In genomic region chr12:65594373-65594772, GRCh38 we compare ENCODE assay signal across 1 cellular context.
TF ChIP-seq lines count a peak whose summit lies in the region.

No MANE protein-coding gene starts in this region.

TF ChIP-seq in HCT116, 20 proteins besides CTCF, POLR2A, EP300 and RAD21 (continued from another document):
- TF ChIP-seq FOSL1 (IDR thresholded peaks at IDR 0.05; ENCODE audit: low read depth) = no peak
- no peak for TF ChIP-seq ZBTB33 (IDR thresholded peaks at IDR 0.05; ENCODE audit: extremely low read depth, insufficient replicate concordance, low read length)
- no peak for TF ChIP-seq SP1 (IDR thresholded peaks at IDR 0.05; ENCODE audit: low read depth)
- no peak for TF ChIP-seq CEBPB (IDR thresholded peaks at IDR 0.05; ENCODE audit: low read depth)
- TF ChIP-seq CBX3 (IDR thresholded peaks at IDR 0.05; ENCODE audit: low read depth) = no peak
- no peak for TF ChIP-seq YY1 (IDR thresholded peaks at IDR 0.05; ENCODE audit: extremely low read depth, insufficient replicate concordance, low read depth, low read length)
- TF ChIP-seq ZFX (IDR thresholded peaks at IDR 0.05) = no peak
- no peak for TF ChIP-seq REST (IDR thresholded peaks at IDR 0.05; ENCODE audit: low read depth)
- TF ChIP-seq SIN3A (IDR thresholded peaks at IDR 0.05; ENCODE audit: low read depth) = no peak
- TF ChIP-seq SRF (IDR thresholded peaks at IDR 0.05; ENCODE audit: low read depth) = no peak
- no peak for TF ChIP-seq ELF1 (IDR thresholded peaks at IDR 0.05; ENCODE audit: borderline replicate concordance, low read depth)
